ENCODE assay signal across 8 cellular contexts in the genomic region with DNA sequence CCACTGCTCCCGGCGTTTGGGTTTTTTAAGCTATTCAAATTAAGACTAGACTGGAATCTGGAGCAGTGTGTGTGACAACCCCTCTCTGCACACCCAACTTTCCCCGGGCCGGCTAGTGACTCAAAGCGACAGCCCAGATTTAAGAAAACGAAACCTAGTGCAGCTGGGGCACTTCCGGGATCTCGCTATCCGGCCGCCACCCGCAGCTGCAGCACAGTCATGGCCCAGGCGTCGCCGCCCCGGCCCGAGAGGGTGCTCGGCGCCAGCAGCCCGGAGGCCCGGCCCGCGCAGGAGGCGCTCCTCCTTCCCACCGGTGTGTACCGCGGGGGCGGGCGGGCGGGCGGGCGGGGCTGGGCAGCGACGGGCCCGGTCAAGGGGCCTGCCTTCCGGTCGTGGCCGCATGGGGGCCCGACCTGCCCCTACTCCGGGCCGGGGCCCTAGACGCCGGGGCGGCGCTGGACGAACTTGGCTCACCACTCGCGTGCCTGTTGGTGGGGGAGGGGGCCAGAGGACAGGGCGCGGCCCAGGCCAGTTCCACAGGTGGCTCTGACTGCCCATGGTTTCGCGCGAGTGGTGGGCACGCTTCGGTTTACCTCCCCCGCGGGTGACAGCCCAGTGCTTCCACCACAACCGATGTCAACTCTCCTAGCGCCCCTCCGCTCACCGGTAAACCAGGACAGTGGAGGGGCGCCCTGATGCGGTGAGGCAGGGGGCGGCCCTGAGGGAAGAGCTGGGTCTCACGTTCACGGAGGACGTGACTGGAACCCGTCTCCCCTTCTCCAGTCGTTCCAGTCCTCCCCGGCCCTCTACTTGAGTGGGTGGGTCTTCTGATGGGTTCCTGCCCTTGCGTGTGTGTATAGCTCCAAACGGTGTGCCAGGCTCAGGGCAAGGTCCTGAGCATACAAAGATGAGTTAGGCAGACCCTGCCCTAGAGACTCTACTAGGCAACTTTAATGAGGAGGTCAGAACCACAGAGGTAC. TPM values are rescaled to one million over a fixed set of nuclear protein-coding genes. Genes with fewer than 3 reads are reported as not detected.
DNase-seq lines count a peak whose midpoint lies in the region; ATAC-seq and TF ChIP-seq lines count a peak whose summit lies in the region.

PHF11 (plus strand) TSS at position 171 of the 980 bp plus-strand sequence; CDS start at position 220, 49 bp downstream.

- 81% methylated on average over 44 of the region's 71 CpGs for WGBS in SK-N-SH (ENCODE audit: low lambda C conversion rate)
- WGBS in suprapubic skin = 5% methylated on average over 11 of the region's 71 CpGs

- H3F3A ChIP-seq in SK-N-SH (replicated peaks; ENCODE audit: insufficient read depth) = peaks cover 21% of the 10 kb centered on the region

- H3K9me3 ChIP-seq in SK-N-SH (no peaks in the 10 kb centered on the region), suprapubic skin (no peaks in the 10 kb centered on the region)

- no peaks in the 10 kb centered on the region; a peak in 1 of 4 replicates for H3K4me1 ChIP-seq in SK-N-SH (ENCODE audit: control insufficient read depth in 1 of 2, insufficient read depth in 2 of 2, low read depth in 1 of 2, low read length in 1 of 2)
- H3K4me1 ChIP-seq in suprapubic skin = peaks cover 24% of the 10 kb centered on the region

- TF ChIP-seq EP300 in SK-N-SH (IDR thresholded peaks at IDR 0.05; ENCODE audit: borderline replicate concordance in 1 of 2, low read depth in 1 of 2, low read length in 1 of 2) = no peak
- TF ChIP-seq EP300 in suprapubic skin (IDR thresholded peaks at IDR 0.05) = no peak

- DNase-seq in SK-N-SH (peak; percentile 57), germinal center (ENCODE audit: low spot score) (peak; percentile 88), omental fat pad (ENCODE audit: low spot score) (peak; percentile 45), suprapubic skin (ENCODE audit: low spot score in 2 of 2) (peak; percentile 89 to 92)
- peak; percentile 89 for DNase-seq in activated naive CD4-positive, alpha-beta T cell treated with anti-CD3 and anti-CD28 coated beads, Interleukin-2, amount 50 U/mL, for 16 hours

- peak within 1 kb of the TSS; percentile 53; the same call in 1 of the 2 replicates for H3K9ac ChIP-seq in SK-N-SH

- no peaks in the 10 kb centered on the region for H3K9me2 ChIP-seq in SK-N-SH

- TF ChIP-seq RAD21 in SK-N-SH (IDR thresholded peaks at IDR 0.05; ENCODE audit: low read length) = no peak

- POLR2A ChIA-PET in SK-N-SH (lab: Yijun Ruan, JAX) = interaction anchor here (0.6 kb wide), 1 partner anchor 82 kb away, joined by 3 read pairs; no protein-coding TSS in a partner anchor

- H4K20me1 ChIP-seq in SK-N-SH (ENCODE audit: insufficient read depth) = no peaks in the 10 kb centered on the region

- TF ChIP-seq POLR2A in suprapubic skin (IDR thresholded peaks at IDR 0.05) = no peak

- peak; percentile 78 for ATAC-seq in GM19328 (IDR thresholded peaks at IDR 0.05; ENCODE audit: unreplicated experiment)
- peak; percentile 81 for ATAC-seq in HG03457 (IDR thresholded peaks at IDR 0.05; ENCODE audit: unreplicated experiment)
- peak; percentile 92 for ATAC-seq in omental fat pad (ENCODE audit: low FRiP score)

- peak within 1 kb of the TSS; percentile 35 to 45; a peak in 3 of 4 replicates for H3K4me3 ChIP-seq in SK-N-SH (ENCODE audit: low read depth in 2 of 2, low read length in 1 of 2)
- peak within 1 kb of the TSS; percentile 64 for H3K4me3 ChIP-seq in suprapubic skin

- CTCF ChIA-PET in SK-N-SH (lab: Yijun Ruan, JAX) = interaction anchor here (0.8 kb wide), 1 partner anchor 29 kb away, joined by 3 read pairs; no protein-coding TSS in a partner anchor

- H2AFZ ChIP-seq in SK-N-SH (ENCODE audit: low read depth) = peak within 1 kb of the TSS; percentile 87

- H3K4me2 ChIP-seq in SK-N-SH = peak within 1 kb of the TSS; percentile 59

- H3K79me2 ChIP-seq in SK-N-SH (ENCODE audit: insufficient read depth) = no peaks in the 10 kb centered on the region

- H3K36me3 ChIP-seq in SK-N-SH (replicated peaks in 1 of 2; ENCODE audit: control insufficient read depth in 1 of 2, insufficient read depth in 2 of 2, low read length in 1 of 2) (peaks cover 0 to 4% of the 10 kb centered on the region in 2 experiments), suprapubic skin (peaks cover 3% of the 10 kb centered on the region)

- H3K27me3 ChIP-seq in SK-N-SH (ENCODE audit: insufficient read depth) (no peaks in the 10 kb centered on the region), suprapubic skin (no peaks in the 10 kb centered on the region)

- no peak; the same call in 1 of the 2 replicates for TF ChIP-seq CTCF in C4-2B (conservative IDR thresholded peaks at IDR 0.05)
- no peak for TF ChIP-seq CTCF in SK-N-SH (IDR thresholded peaks at IDR 0.05)
- TF ChIP-seq CTCF in omental fat pad (IDR thresholded peaks at IDR 0.05) = no peak
- no peak for TF ChIP-seq CTCF in suprapubic skin (IDR thresholded peaks at IDR 0.05)

- H3K27ac ChIP-seq in C4-2B (peak within 1 kb of the TSS; percentile 70), SK-N-SH (ENCODE audit: low read depth in 2 of 2, low read length in 1 of 2) (peak within 1 kb of the TSS in 1 of 2 experiments; percentile 44; a peak in 1 of 4 replicates), suprapubic skin (peak within 1 kb of the TSS; percentile 93)

TF ChIP-seq in SK-N-SH, 30 proteins besides CTCF, POLR2A, EP300 and RAD21:
- TF ChIP-seq, protein P1, sequence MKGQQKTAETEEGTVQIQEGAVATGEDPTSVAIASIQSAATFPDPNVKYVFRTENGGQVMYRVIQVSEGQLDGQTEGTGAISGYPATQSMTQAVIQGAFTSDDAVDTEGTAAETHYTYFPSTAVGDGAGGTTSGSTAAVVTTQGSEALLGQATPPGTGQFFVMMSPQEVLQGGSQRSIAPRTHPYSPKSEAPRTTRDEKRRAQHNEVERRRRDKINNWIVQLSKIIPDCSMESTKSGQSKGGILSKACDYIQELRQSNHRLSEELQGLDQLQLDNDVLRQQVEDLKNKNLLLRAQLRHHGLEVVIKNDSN (IDR thresholded peaks at IDR 0.05; ENCODE audit: borderline replicate concordance, low read depth) = no peak
- TF ChIP-seq SIN3A (IDR thresholded peaks at IDR 0.05; ENCODE audit: borderline replicate concordance, low read depth, low read length) = no peak
- no peak for TF ChIP-seq YY1 (IDR thresholded peaks at IDR 0.05; ENCODE audit: low read depth)
- TF ChIP-seq ELF1 (IDR thresholded peaks at IDR 0.05) = peak; percentile 75

RNA-seq across cellular contexts. Expression of gene PHF11, which starts in this region (rescaled TPM):
- polyA plus RNA-seq in SK-N-SH (2012; rRNA removed) = 3.0 and 3.4 TPM in 2 replicates
- polyA plus RNA-seq in SK-N-SH (2012; cell fraction: cytosol; rRNA removed) = 2.2 and 2.3 TPM in 2 replicates
- 8.3 and 12.6 TPM in 2 replicates for polyA plus RNA-seq in SK-N-SH (2012; cell fraction: nucleus; rRNA removed)
- total RNA-seq in omental fat pad (10 to 100 TPM; 22.9 to 54.2 (median 26.9) TPM), suprapubic skin (10 to 100 TPM; 26.1 to 86.5 (median 35.3) TPM)
